Comparison of ENCODE assay signal across 10 cellular contexts in genomic region chr6:154613137-154613676, GRCh38.
DNase-seq lines count a peak whose midpoint lies in the region; ATAC-seq and TF ChIP-seq lines count a peak whose summit lies in the region.
"Had no signal": no experiment of that assay in that cellular context is flagged by ENCODE, and none has a peak within 500 bp of the region (broad histone marks: within the 10 kb centered on the region; RNA-seq: fewer than 3 reads in every experiment).

No MANE protein-coding gene starts in this region.

- no peak for DNase-seq in activated naive CD8-positive, alpha-beta T cell treated with anti-CD3 and anti-CD28 coated beads, Interleukin-2, amount 50 U/mL, for 24 hours
- no peak for DNase-seq in activated naive CD8-positive, alpha-beta T cell treated with anti-CD3 and anti-CD28 coated beads for 36 hours
- DNase-seq in NCI-H774 (lab: John Stamatoyannopoulos, UW) (peak; percentile 48), epithelial cell of proximal tubule (ENCODE audit: low read depth) (peak; percentile 57), inferior parietal cortex (ENCODE audit: extremely low spot score) (no peak), NCI-H1105 (lab: John Stamatoyannopoulos, UW) (no peak)
- DNase-seq in stimulated activated effector memory CD8-positive, alpha-beta T cell treated with anti-CD3 and anti-CD28 coated beads, Interleukin-12 subunit alpha, Interleukin-12 subunit beta, amount 100 ng/mL, for 72 hours (ENCODE audit: low spot score in 2 of 2), result no peak
- DNase-seq in T-helper 2 cell treated with Interferon-gamma antibody and Interleukin-4, amounts not matched to agents 5 μg/mL and 100 μg/mL, for 36 hours (ENCODE audit: low spot score), result no peak
- DNase-seq: activated T-cell treated with anti-CD3 and anti-CD28 coated beads, Interleukin-2, amount 50 U/mL, for 24 hours; CD4-positive, CD25-positive, alpha-beta regulatory T cell had no signal

- peak; percentile 29 for ATAC-seq in activated naive CD8-positive, alpha-beta T cell treated with anti-CD3 and anti-CD28 coated beads, Interleukin-2, amount 50 U/mL, for 24 hours
- ATAC-seq in stimulated activated effector memory CD8-positive, alpha-beta T cell treated with anti-CD3 and anti-CD28 coated beads, Interleukin-12 subunit alpha, Interleukin-12 subunit beta, amount 100 ng/mL, for 72 hours, result peak; percentile 56

- peaks cover 7% of the 10 kb centered on the region for H3K27me3 Mint-ChIP-seq in activated naive CD8-positive, alpha-beta T cell treated with anti-CD3 and anti-CD28 coated beads, Interleukin-2, amount 50 U/mL, for 24 hours
- H3K27me3 Mint-ChIP-seq in activated naive CD8-positive, alpha-beta T cell treated with anti-CD3 and anti-CD28 coated beads for 36 hours, result no peaks in the 10 kb centered on the region
- no peaks in the 10 kb centered on the region for H3K27me3 Mint-ChIP-seq in T-helper 2 cell treated with Interferon-gamma antibody and Interleukin-4, amounts not matched to agents 5 μg/mL and 100 μg/mL, for 36 hours (ENCODE audit: low read depth)
- H3K27me3 Mint-ChIP-seq: CD4-positive, CD25-positive, alpha-beta regulatory T cell had no signal

- peak overlapping the region; percentile 11 for H3K27ac Mint-ChIP-seq in activated naive CD8-positive, alpha-beta T cell treated with anti-CD3 and anti-CD28 coated beads, Interleukin-2, amount 50 U/mL, for 24 hours
- no peak overlapping the region for H3K27ac Mint-ChIP-seq in activated naive CD8-positive, alpha-beta T cell treated with anti-CD3 and anti-CD28 coated beads for 36 hours
- no peak overlapping the region for H3K27ac Mint-ChIP-seq in stimulated activated effector memory CD8-positive, alpha-beta T cell treated with anti-CD3 and anti-CD28 coated beads, Interleukin-12 subunit alpha, Interleukin-12 subunit beta, amount 100 ng/mL, for 72 hours
- no peak overlapping the region for H3K27ac Mint-ChIP-seq in T-helper 2 cell treated with Interferon-gamma antibody and Interleukin-4, amounts not matched to agents 5 μg/mL and 100 μg/mL, for 36 hours
- H3K27ac Mint-ChIP-seq: activated T-cell treated with anti-CD3 and anti-CD28 coated beads, Interleukin-2, amount 50 U/mL, for 24 hours; CD4-positive, CD25-positive, alpha-beta regulatory T cell had no signal

- peaks cover 3% of the 10 kb centered on the region for H3K36me3 Mint-ChIP-seq in activated naive CD8-positive, alpha-beta T cell treated with anti-CD3 and anti-CD28 coated beads, Interleukin-2, amount 50 U/mL, for 24 hours (ENCODE audit: low read depth)
- H3K36me3 Mint-ChIP-seq in activated naive CD8-positive, alpha-beta T cell treated with anti-CD3 and anti-CD28 coated beads for 36 hours, result no peaks in the 10 kb centered on the region
- H3K36me3 Mint-ChIP-seq in stimulated activated effector memory CD8-positive, alpha-beta T cell treated with anti-CD3 and anti-CD28 coated beads, Interleukin-12 subunit alpha, Interleukin-12 subunit beta, amount 100 ng/mL, for 72 hours, result no peaks in the 10 kb centered on the region
- H3K36me3 Mint-ChIP-seq in T-helper 2 cell treated with Interferon-gamma antibody and Interleukin-4, amounts not matched to agents 5 μg/mL and 100 μg/mL, for 36 hours (ENCODE audit: low read depth), result no peaks in the 10 kb centered on the region
- H3K36me3 Mint-ChIP-seq: CD4-positive, CD25-positive, alpha-beta regulatory T cell had no signal

- no peak for TF ChIP-seq CTCF in epithelial cell of proximal tubule (conservative IDR thresholded peaks at IDR 0.05; ENCODE audit: low read depth, low read length)

- H3K4me1 Mint-ChIP-seq in activated naive CD8-positive, alpha-beta T cell treated with anti-CD3 and anti-CD28 coated beads, Interleukin-2, amount 50 U/mL, for 24 hours, result peaks cover 38% of the 10 kb centered on the region
- peaks cover 16% of the 10 kb centered on the region for H3K4me1 Mint-ChIP-seq in activated naive CD8-positive, alpha-beta T cell treated with anti-CD3 and anti-CD28 coated beads for 36 hours
- H3K4me1 Mint-ChIP-seq in stimulated activated effector memory CD8-positive, alpha-beta T cell treated with anti-CD3 and anti-CD28 coated beads, Interleukin-12 subunit alpha, Interleukin-12 subunit beta, amount 100 ng/mL, for 72 hours, result peaks cover 12% of the 10 kb centered on the region
- H3K4me1 Mint-ChIP-seq in T-helper 2 cell treated with Interferon-gamma antibody and Interleukin-4, amounts not matched to agents 5 μg/mL and 100 μg/mL, for 36 hours (ENCODE audit: low read depth), result peaks cover 4% of the 10 kb centered on the region

- H3K4me3 ChIP-seq in epithelial cell of proximal tubule (ENCODE audit: low read depth, low read length), result no peak overlapping the region

- H3K9me3 Mint-ChIP-seq in activated naive CD8-positive, alpha-beta T cell treated with anti-CD3 and anti-CD28 coated beads, Interleukin-2, amount 50 U/mL, for 24 hours, result no peaks in the 10 kb centered on the region
- H3K9me3 Mint-ChIP-seq in activated naive CD8-positive, alpha-beta T cell treated with anti-CD3 and anti-CD28 coated beads for 36 hours, result no peaks in the 10 kb centered on the region
- H3K9me3 Mint-ChIP-seq in stimulated activated effector memory CD8-positive, alpha-beta T cell treated with anti-CD3 and anti-CD28 coated beads, Interleukin-12 subunit alpha, Interleukin-12 subunit beta, amount 100 ng/mL, for 72 hours, result peaks cover 2% of the 10 kb centered on the region
- H3K9me3 Mint-ChIP-seq in T-helper 2 cell treated with Interferon-gamma antibody and Interleukin-4, amounts not matched to agents 5 μg/mL and 100 μg/mL, for 36 hours, result no peaks in the 10 kb centered on the region
- H3K9me3 Mint-ChIP-seq: activated T-cell treated with anti-CD3 and anti-CD28 coated beads, Interleukin-2, amount 50 U/mL, for 24 hours had no signal

- H3K4me3 Mint-ChIP-seq in activated naive CD8-positive, alpha-beta T cell treated with anti-CD3 and anti-CD28 coated beads, Interleukin-2, amount 50 U/mL, for 24 hours, result no peak overlapping the region
- H3K4me3 Mint-ChIP-seq in activated naive CD8-positive, alpha-beta T cell treated with anti-CD3 and anti-CD28 coated beads for 36 hours, result no peak overlapping the region
- no peak overlapping the region for H3K4me3 Mint-ChIP-seq in stimulated activated effector memory CD8-positive, alpha-beta T cell treated with anti-CD3 and anti-CD28 coated beads, Interleukin-12 subunit alpha, Interleukin-12 subunit beta, amount 100 ng/mL, for 72 hours
- H3K4me3 Mint-ChIP-seq in T-helper 2 cell treated with Interferon-gamma antibody and Interleukin-4, amounts not matched to agents 5 μg/mL and 100 μg/mL, for 36 hours, result no peak overlapping the region
- H3K4me3 Mint-ChIP-seq: activated T-cell treated with anti-CD3 and anti-CD28 coated beads, Interleukin-2, amount 50 U/mL, for 24 hours; CD4-positive, CD25-positive, alpha-beta regulatory T cell had no signal

Comparison
In these comparisons a context has a peak if more than half of its experiments do, and no peak if none do; other contexts are left out.
1. DNase-seq: peak in NCI-H774 (single experiment) and epithelial cell of proximal tubule (single experiment); none in activated naive CD8-positive, alpha-beta T cell treated with anti-CD3 and anti-CD28 coated beads, Interleukin-2, amount 50 U/mL, for 24 hours (single experiment), activated naive CD8-positive, alpha-beta T cell treated with anti-CD3 and anti-CD28 coated beads for 36 hours (single experiment), stimulated activated effector memory CD8-positive, alpha-beta T cell treated with anti-CD3 and anti-CD28 coated beads, Interleukin-12 subunit alpha, Interleukin-12 subunit beta, amount 100 ng/mL, for 72 hours (0 of 2), T-helper 2 cell treated with Interferon-gamma antibody and Interleukin-4, amounts not matched to agents 5 μg/mL and 100 μg/mL, for 36 hours (single experiment), inferior parietal cortex (single experiment) and NCI-H1105 (single experiment).